Comparison of ENCODE assay signal across 17 cellular contexts in the genomic region with DNA sequence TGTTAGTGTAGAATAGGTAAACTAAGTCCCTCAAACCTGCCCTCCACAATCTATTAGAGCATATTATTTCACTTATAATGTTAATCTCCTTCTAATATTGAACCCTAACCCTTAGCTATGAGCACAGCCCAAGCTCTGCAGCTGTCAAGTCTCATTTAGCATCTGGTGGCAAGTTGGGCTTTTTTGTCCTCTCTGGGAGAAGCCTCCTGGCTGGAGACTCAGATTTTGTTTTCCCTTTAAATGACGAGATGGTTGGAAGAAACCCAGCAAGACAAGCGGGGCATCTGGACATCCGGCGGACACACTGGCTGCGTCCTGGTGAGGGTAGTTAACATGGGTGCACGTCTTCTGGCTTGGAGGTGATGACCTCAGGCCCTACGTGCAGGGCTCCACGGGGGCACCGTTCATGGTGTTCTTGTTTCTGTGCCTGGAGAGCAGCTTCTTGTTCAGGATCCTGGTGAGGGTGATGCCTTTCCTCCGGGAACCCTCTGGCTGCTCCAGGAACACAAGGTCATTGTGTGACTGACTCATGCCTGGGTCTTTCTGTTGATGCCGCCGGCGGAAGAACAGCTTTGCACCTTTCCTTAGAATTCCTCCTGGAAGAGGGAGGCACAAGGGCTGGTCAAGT. TPM values are rescaled to one million over a fixed set of nuclear protein-coding genes. Genes with fewer than 3 reads are reported as not detected.
DNase-seq lines count a peak whose midpoint lies in the region; ATAC-seq and FAIRE-seq lines count a peak whose summit lies in the region.
"Had no signal": no experiment of that assay in that cellular context is flagged by ENCODE, and none has a peak within 500 bp of the region (broad histone marks: within the 10 kb centered on the region; RNA-seq: fewer than 3 reads in every experiment).

No MANE protein-coding gene starts in this region.

- DNase-seq in stimulated activated naive CD8-positive, alpha-beta T cell treated with anti-CD3 and anti-CD28 coated beads, Interleukin-15, amount 100 ng/mL, for 72 hours: no peak
- no peak for DNase-seq in stimulated activated naive CD8-positive, alpha-beta T cell treated with anti-CD3 and anti-CD28 coated beads, Interleukin-15, Interleukin-2, amounts not matched to agents 100 U/mL and 50 U/mL, for 24 hours
- DNase-seq in Right ventricle myocardium superior: no peak
- peak; percentile 47 for DNase-seq in retina
- DNase-seq in frontal cortex (ENCODE audit: low spot score in 2 of 2): no peak
- DNase-seq in stimulated activated CD4-positive, alpha-beta T cell treated with anti-CD3 and anti-CD28 coated beads, Interleukin-1b, Interleukin-23, amount 100 ng/mL, for 48 hours: no peak
- DNase-seq in NCI-H128 (lab: John Stamatoyannopoulos, UW; ENCODE audit: unreplicated experiment): no peak
- DNase-seq: 8988T, H9, MV-4-11, NCI-H1436, NCI-H2029 treated with DMSO at 0.1 percent for 48 hours, Peyer's patch, SHP77 treated with DMSO at 0.1 percent for 48 hours had no signal

- H3K9me3 Mint-ChIP-seq in stimulated activated naive CD8-positive, alpha-beta T cell treated with anti-CD3 and anti-CD28 coated beads, Interleukin-15, amount 100 ng/mL, for 72 hours: no peaks in the 10 kb centered on the region
- H3K9me3 Mint-ChIP-seq: H9 had no signal

- ATAC-seq in stimulated activated naive CD8-positive, alpha-beta T cell treated with anti-CD3 and anti-CD28 coated beads, Interleukin-15, amount 100 ng/mL, for 72 hours: no peak
- no peak for ATAC-seq in stimulated activated naive CD8-positive, alpha-beta T cell treated with anti-CD3 and anti-CD28 coated beads, Interleukin-15, Interleukin-2, amounts not matched to agents 100 U/mL and 50 U/mL, for 24 hours
- ATAC-seq in Right ventricle myocardium superior (ENCODE audit: poor library complexity) (peak; percentile 46), GM18511 (IDR thresholded peaks at IDR 0.05; ENCODE audit: unreplicated experiment) (no peak)

- FAIRE-seq in frontal cortex (lab: Jason Lieb, UNC): no peak
- FAIRE-seq: GM12891, HTR-8/SVneo had no signal

- H3K27ac Mint-ChIP-seq in stimulated activated naive CD8-positive, alpha-beta T cell treated with anti-CD3 and anti-CD28 coated beads, Interleukin-15, amount 100 ng/mL, for 72 hours: peak overlapping the region; percentile 31 to 45

- H3K4me3 Mint-ChIP-seq in stimulated activated naive CD8-positive, alpha-beta T cell treated with anti-CD3 and anti-CD28 coated beads, Interleukin-15, amount 100 ng/mL, for 72 hours: no peak overlapping the region
- H3K4me3 Mint-ChIP-seq: H9 had no signal

- intact Hi-C loops in Right ventricle myocardium superior (cut with DNase I): no loop called here

- no peaks in the 10 kb centered on the region for H3K27me3 Mint-ChIP-seq in stimulated activated naive CD8-positive, alpha-beta T cell treated with anti-CD3 and anti-CD28 coated beads, Interleukin-15, amount 100 ng/mL, for 72 hours

- peaks cover 7% of the 10 kb centered on the region for H3K4me1 Mint-ChIP-seq in stimulated activated naive CD8-positive, alpha-beta T cell treated with anti-CD3 and anti-CD28 coated beads, Interleukin-15, amount 100 ng/mL, for 72 hours

RNA-seq across cellular contexts. Expression of gene PRDM15, which starts 9.7 kb away (rescaled TPM):
- 3.8 TPM for total RNA-seq in Right ventricle myocardium superior
- 6.9 TPM for total RNA-seq in frontal cortex
